Comparison of ENCODE assay signal across 30 cellular contexts in genomic region chr16:84466692-84467091, GRCh38.
"Had no signal": no experiment of that assay in that cellular context is flagged by ENCODE, and none has a peak within 500 bp of the region (broad histone marks: within the 10 kb centered on the region; RNA-seq: fewer than 3 reads in every experiment).

No MANE protein-coding gene starts in this region.

- DNase-seq: activated effector memory CD4-positive, alpha-beta T cell treated with anti-CD3 and anti-CD28 coated beads, Interleukin-2, amount 50 U/mL, for 16 hours; activated effector memory CD4-positive, alpha-beta T cell treated with Interleukin-2 at 50 U/mL for 16 hours; activated gamma-delta T cell; activated gamma-delta T cell treated with Interleukin-2 at 50 U/mL for 16 hours; activated naive CD4-positive, alpha-beta T cell; activated naive CD4-positive, alpha-beta T cell treated with anti-CD3 and anti-CD28 coated beads for 36 hours; activated naive CD4-positive, alpha-beta T cell treated with anti-CD3 and anti-CD28 coated beads, Interleukin-2, amount 10 ng/mL, durations not matched to agents 7 days and 5 days; activated naive CD4-positive, alpha-beta T cell treated with anti-CD3 and anti-CD28 coated beads, Interleukin-2, amount 50 U/mL, for 16 hours; activated naive CD4-positive, alpha-beta T cell treated with Interleukin-2 at 50 U/mL for 16 hours; activated naive CD8-positive, alpha-beta T cell treated with anti-CD3 and anti-CD28 coated beads for 36 hours; activated naive CD8-positive, alpha-beta T cell treated with anti-CD3 and anti-CD28 coated beads, Interleukin-2, amount 50 U/mL, for 24 hours; activated T-cell treated with anti-CD3 and anti-CD28 coated beads, Interleukin-2, amount 50 U/mL, for 1 hour; activated T-cell treated with anti-CD3 and anti-CD28 coated beads, Interleukin-2, amount 50 U/mL, for 24 hours; activated T-cell treated with anti-CD3 and anti-CD28 coated beads, Interleukin-2, amount 50 U/mL, for 4 hours; activated T-cell treated with anti-CD3 and anti-CD28 coated beads, Interleukin-2, amount 50 U/mL, for 72 hours; amniotic stem cell; amygdala; anterior cingulate cortex; aorta; body of pancreas; brain microvascular endothelial cell; caudate nucleus; central memory CD4-positive, alpha-beta T cell; cerebellar nuclear complex had no signal

- H3K27ac ChIP-seq: adrenal gland, ascending aorta, body of pancreas, brain microvascular endothelial cell, breast epithelium, cardiac muscle cell had no signal

- FAIRE-seq: astrocyte, bronchial epithelial cell had no signal

- H3K4me3 ChIP-seq: adrenal gland, ascending aorta, body of pancreas, breast epithelium, cardiac muscle cell had no signal

- H3K4me1 ChIP-seq: adrenal gland, ascending aorta, body of pancreas, breast epithelium had no signal

- H3K36me3 ChIP-seq: adrenal gland, breast epithelium, cardiac muscle cell had no signal

- H3K27me3 ChIP-seq: adrenal gland, ascending aorta, body of pancreas, brain microvascular endothelial cell, breast epithelium, cardiac muscle cell had no signal

- ATAC-seq: activated naive CD8-positive, alpha-beta T cell treated with anti-CD3 and anti-CD28 coated beads, Interleukin-2, amount 50 U/mL, for 24 hours; body of pancreas had no signal

- H3K9me3 ChIP-seq: adrenal gland had no signal
